32 cellular contexts compared by ENCODE assay signal in genomic region chr6:114297135-114297534, GRCh38. TPM values are rescaled to one million over a fixed set of nuclear protein-coding genes. Genes with fewer than 3 reads are reported as not detected.
DNase-seq lines count a peak whose midpoint lies in the region; ATAC-seq, FAIRE-seq and TF ChIP-seq lines count a peak whose summit lies in the region.
"Had no signal": no experiment of that assay in that cellular context is flagged by ENCODE, and none has a peak within 500 bp of the region (broad histone marks: within the 10 kb centered on the region; RNA-seq: fewer than 3 reads in every experiment).

No MANE protein-coding gene starts in this region.

- no peak overlapping the region for H2AFZ ChIP-seq in HepG2 (ENCODE audit: low read length)
- no peak overlapping the region for H2AFZ ChIP-seq in H9 (ENCODE audit: low read length)

- H2BK120ac ChIP-seq in H9 (ENCODE audit: low read depth, low read length, poor library complexity, severe bottlenecking), result no peak overlapping the region

- POLR2A ChIA-PET in HepG2 (lab: Yijun Ruan, JAX) (no interaction called here), WTC11 (lab: Charles Lee) (no interaction called here)

- BruUV-seq in HepG2 (replicated peaks; lab: Mats Ljungman, UMichigan), result no TSS peak

- H3T11ph ChIP-seq in H9 (ENCODE audit: low read length), result no peak overlapping the region

- H3K27me3 ChIP-seq in HepG2 (ENCODE audit: control insufficient read depth in 1 of 2, insufficient read depth in 2 of 2, low read length in 2 of 2), result no peaks in the 10 kb centered on the region
- H3K27me3 ChIP-seq in right lobe of liver, result peaks cover 0 to 5% of the 10 kb centered on the region in 2 donors
- H3K27me3 ChIP-seq in H9 (ENCODE audit: insufficient read depth, low read length), result no peaks in the 10 kb centered on the region
- no peaks in the 10 kb centered on the region for H3K27me3 ChIP-seq in HAP-1 (ENCODE audit: low read depth)
- H3K27me3 ChIP-seq: BE2C, BLaER1 had no signal

- H2BK5ac ChIP-seq in H9 (ENCODE audit: insufficient read length, low read length), result no peak overlapping the region

- H3K9me3 ChIP-seq in HepG2 (ENCODE audit: low read length) (no peaks in the 10 kb centered on the region), right lobe of liver (no peaks in the 10 kb centered on the region), H9 (ENCODE audit: control insufficient read depth, low read depth, low read length) (no peaks in the 10 kb centered on the region), HAP-1 (no peaks in the 10 kb centered on the region)
- H3K9me3 ChIP-seq: BE2C had no signal

- no peak for TF ChIP-seq RAD21 in HepG2 (CRISPR knock-in tag; IDR thresholded peaks at IDR 0.05)

- H3K27me3 Mint-ChIP-seq in H9 (ENCODE audit: low read depth), result no peaks in the 10 kb centered on the region
- no peaks in the 10 kb centered on the region; the same call in 1 of the 2 replicates for H3K27me3 Mint-ChIP-seq in WTC11 (ENCODE audit: low read depth)
- H3K27me3 Mint-ChIP-seq: CD4-positive, alpha-beta memory T cell; CD4-positive, CD25-positive, alpha-beta regulatory T cell had no signal

- no peak overlapping the region for H3K4ac ChIP-seq in H9 (ENCODE audit: low read depth, low read length)

- H3K4me1 Mint-ChIP-seq in H9 (peaks cover 32 to 47% of the 10 kb centered on the region in 2 experiments), WTC11 (peaks cover 22% of the 10 kb centered on the region)
- H3K4me1 Mint-ChIP-seq: CD14-positive monocyte; CD4-positive, alpha-beta memory T cell; CD4-positive, CD25-positive, alpha-beta regulatory T cell; CD8-positive, alpha-beta memory T cell had no signal

- peaks cover 2% of the 10 kb centered on the region for H3K79me1 ChIP-seq in H9 (ENCODE audit: insufficient read depth, low read depth, low read length, poor library complexity, severe bottlenecking)

- H3K4me1 ChIP-seq in HepG2 (ENCODE audit: insufficient read depth, low read length) (peaks cover 22% of the 10 kb centered on the region), right lobe of liver (peaks cover 0 to 8% (median 0%) of the 10 kb centered on the region in 4 donors), H9 (ENCODE audit: insufficient read depth, low read length) (no peaks in the 10 kb centered on the region; the same call in 1 of the 2 replicates), HAP-1 (no peaks in the 10 kb centered on the region)
- H3K4me1 ChIP-seq: BE2C, BLaER1 had no signal

- TF ChIP-seq POLR2A in HepG2 (IDR thresholded peaks at IDR 0.05; ENCODE audit: insufficient read depth in 1 of 2, low read depth in 2 of 2, low read length in 2 of 2) (no peak), right lobe of liver (IDR thresholded peaks at IDR 0.05) (no peak)

- DNase-seq in HepG2 (ENCODE audit: low spot score) (no peak), right lobe of liver (no peak), H9 (no peak), WTC11 (ENCODE audit: low spot score) (no peak), HAP-1 (ENCODE audit: low spot score in 2 of 2) (no peak), cerebellar cortex (ENCODE audit: low spot score) (no peak)
- DNase-seq: ACHN; BE2C; C1 segment of cervical spinal cord; CD4-positive, alpha-beta memory T cell; CD4-positive, CD25-positive, alpha-beta regulatory T cell; CD8-positive, alpha-beta memory T cell; COR-L47; DMS 273 treated with DMSO at 0.1 percent for 48 hours; DMS153; DMS53; DMS79; DND-41; EL; GDM1 had no signal

- H3K9me3 Mint-ChIP-seq in H9 (peaks cover 0 to 8% of the 10 kb centered on the region in 2 experiments; a peak in 3 of 5 replicates), WTC11 (peaks cover 46% of the 10 kb centered on the region)

- TF ChIP-seq EP300 in HepG2 (IDR thresholded peaks at IDR 0.05; ENCODE audit: low read depth in 2 of 2, low read length in 2 of 2) (no peak), HepG2 (CRISPR knock-in tag; IDR thresholded peaks at IDR 0.05; ENCODE audit: borderline replicate concordance) (no peak)

- no peak overlapping the region for H3K18ac ChIP-seq in H9 (ENCODE audit: insufficient read length, low read depth, low read length)

- no peak overlapping the region for H4K91ac ChIP-seq in H9 (ENCODE audit: insufficient read length, low read depth, low read length)

- in situ Hi-C loops in HepG2 (cut with HindIII; ENCODE audit: extremely low pct_ligation_motif_present, low pct_unique_long_range_greater_than_20kb) (no loop called here), HAP-1 (cut with MboI; ENCODE audit: low sequenced_read_pairs) (no loop called here)

- no peak overlapping the region for H3K56ac ChIP-seq in H9 (ENCODE audit: insufficient read length, low read depth, low read length)

- no peak overlapping the region for H3K14ac ChIP-seq in H9 (ENCODE audit: insufficient read depth, low read length)

- H3K79me2 ChIP-seq in HepG2 (ENCODE audit: insufficient read depth, low read length), result peaks cover 2% of the 10 kb centered on the region
- H3K79me2 ChIP-seq in H9 (ENCODE audit: insufficient read depth, low read length), result no peaks in the 10 kb centered on the region

- H2BK15ac ChIP-seq in H9 (ENCODE audit: low read depth, low read length), result no peak overlapping the region

- intact Hi-C loops in HepG2 (cut with micrococcal nuclease; ENCODE audit: unreplicated experiment), result no loop called here
- intact Hi-C loops in right lobe of liver (cut with DNase I), result no loop called here

- WGBS in HepG2 (ENCODE audit: low lambda C conversion rate), result 96% methylated on average over 6 of the region's 6 CpGs
- WGBS in right lobe of liver (ENCODE audit: insufficient coverage, low coverage, low lambda C conversion rate, missing lambda C conversion rate), result 73% methylated on average over 6 of the region's 6 CpGs
- WGBS in H9 (ENCODE audit: extremely low coverage, insufficient read length, low lambda C conversion rate), result no CpG with 5 or more reads among the region's 6 CpGs

- no peak overlapping the region for H2AK5ac ChIP-seq in H9 (ENCODE audit: insufficient read length, low read length)

- ATAC-seq in HepG2, result no peak
- ATAC-seq in right lobe of liver, result no peak
- peak; percentile 34; the same call in 1 of the 2 replicates for ATAC-seq in WTC11
- ATAC-seq in HG03442 (IDR thresholded peaks at IDR 0.05; ENCODE audit: unreplicated experiment), result no peak
- ATAC-seq: GM12878 had no signal

- H3K36me3 Mint-ChIP-seq in H9 (ENCODE audit: insufficient read depth in 1 of 3, low read depth in 3 of 3) (peaks cover 14 to 32% (median 28%) of the 10 kb centered on the region in 3 experiments), WTC11 (peaks cover 42% of the 10 kb centered on the region)
- H3K36me3 Mint-ChIP-seq: CD14-positive monocyte; CD4-positive, alpha-beta memory T cell; CD4-positive, CD25-positive, alpha-beta regulatory T cell; CD8-positive, alpha-beta memory T cell had no signal

- TF ChIP-seq CTCF in HepG2 (CRISPR knock-in tag; IDR thresholded peaks at IDR 0.05) (no peak), right lobe of liver (IDR thresholded peaks at IDR 0.05) (no peak), H9 (conservative IDR thresholded peaks at IDR 0.05) (no peak), WTC11 (IDR thresholded peaks at IDR 0.05) (no peak)

- no peaks in the 10 kb centered on the region for H4K20me1 ChIP-seq in HepG2 (ENCODE audit: insufficient read depth, low read length)
- no peaks in the 10 kb centered on the region for H4K20me1 ChIP-seq in H9 (ENCODE audit: control insufficient read depth, insufficient read depth, insufficient read length)
- H4K20me1 ChIP-seq: BLaER1 had no signal

- H3K23ac ChIP-seq in H9 (ENCODE audit: insufficient read length, low read depth, low read length), result no peak overlapping the region

- H3K36me3 ChIP-seq in HepG2 (replicated peaks in 1 of 2; ENCODE audit: control insufficient read depth in 1 of 2, insufficient read depth in 2 of 2, low read length in 2 of 2), result no peaks in the 10 kb centered on the region
- no peaks in the 10 kb centered on the region for H3K36me3 ChIP-seq in right lobe of liver
- no peaks in the 10 kb centered on the region for H3K36me3 ChIP-seq in HAP-1 (replicated peaks)
- H3K36me3 ChIP-seq: BLaER1 had no signal

- FAIRE-seq in HepG2 (lab: Jason Lieb, UNC), result no peak
- FAIRE-seq: GM12878, GM12892, GM18507 had no signal

- no peak overlapping the region for H4K5ac ChIP-seq in H9 (ENCODE audit: insufficient read length, low read depth, low read length)

- H3K27ac ChIP-seq in HepG2 (ENCODE audit: extremely low read length, insufficient read depth, low read length) (no peak overlapping the region), right lobe of liver (no peak overlapping the region), H9 (ENCODE audit: insufficient read length, low read depth, low read length) (no peak overlapping the region)
- H3K27ac ChIP-seq: 22Rv1, BLaER1 had no signal

- H4K8ac ChIP-seq in H9 (replicated peaks; ENCODE audit: insufficient read length, low read depth, low read length), result no peak overlapping the region

- H3K27ac Mint-ChIP-seq in H9 (peak overlapping the region; percentile 23 to 79 (median 75); a peak in 6 of 7 replicates), WTC11 (no peak overlapping the region)
- H3K27ac Mint-ChIP-seq: CD14-positive monocyte; CD4-positive, alpha-beta memory T cell; CD4-positive, CD25-positive, alpha-beta regulatory T cell; CD8-positive, alpha-beta memory T cell had no signal

- H2BK20ac ChIP-seq in H9 (ENCODE audit: low read depth, low read length, poor library complexity, severe bottlenecking), result no peak overlapping the region

- H3K9ac ChIP-seq in HepG2 (ENCODE audit: insufficient read depth, low read depth, low read length), result no peak overlapping the region
- no peak overlapping the region for H3K9ac ChIP-seq in H9 (ENCODE audit: extremely low read depth, insufficient read length, low read length)
- H3K9ac ChIP-seq: BLaER1 had no signal

- H3K4me3 Mint-ChIP-seq in H9, result no peak overlapping the region
- no peak overlapping the region for H3K4me3 Mint-ChIP-seq in WTC11
- H3K4me3 Mint-ChIP-seq: CD14-positive monocyte; CD4-positive, alpha-beta memory T cell; CD4-positive, CD25-positive, alpha-beta regulatory T cell had no signal

- H3K4me3 ChIP-seq in HepG2 (replicated peaks in 1 of 3; ENCODE audit: insufficient read depth in 1 of 3, low read depth in 2 of 3, low read length in 3 of 3) (no peak overlapping the region), right lobe of liver (no peak overlapping the region), HAP-1 (no peak overlapping the region)
- H3K4me3 ChIP-seq: BLaER1, GM12878 had no signal

- no peaks in the 10 kb centered on the region for H3K23me2 ChIP-seq in H9 (ENCODE audit: insufficient read length, low read depth, low read length, poor library complexity, severe bottlenecking)

- H3K4me2 ChIP-seq in HepG2 (ENCODE audit: low read depth, low read length) (no peak overlapping the region), H9 (ENCODE audit: insufficient read depth, insufficient read length, low read length) (no peak overlapping the region)
- H3K4me2 ChIP-seq: BLaER1 had no signal

- CTCF ChIA-PET in HepG2 (lab: Yijun Ruan, JAX; ENCODE audit: low intra/inter-chr PET ratio, low total read pairs) (no interaction called here), WTC11 (lab: Charles Lee) (interaction anchor here (0.6 to 1.5 kb wide), 2 partner anchors 13 to 189 kb away, joined by 3 to 4 read pairs; no protein-coding TSS in a partner anchor)

- H2BK12ac ChIP-seq in H9 (ENCODE audit: insufficient read length, low read depth, low read length), result no peak overlapping the region

RNA-seq across cellular contexts. Expression of gene HS3ST5, which starts 45.7 kb away (rescaled TPM):
- total RNA-seq in HepG2 (2016; rRNA removed; fragmentation: Illumina TruSeq; extraction: Trizol) (1.0 and 1.1 TPM in 2 replicates), right lobe of liver (not detected), H9 (2021) (11.6 and 14.4 TPM in 2 replicates), WTC11 (2021) (8.1 to 8.7 TPM (median 8.6 TPM) in 3 replicates)
- 0.79 and 1.8 TPM in 2 replicates for total RNA-seq in HepG2 (2016; cell fraction: cytosol; rRNA removed; fragmentation: Illumina TruSeq; extraction: Trizol; ENCODE audit: low read depth)
- total RNA-seq in HepG2 (2016; cell fraction: insoluble cytoplasmic fraction; rRNA removed; fragmentation: Illumina TruSeq; extraction: Trizol), result 0.89 and 1.3 TPM in 2 replicates
- total RNA-seq in HepG2 (2016; cell fraction: membrane; rRNA removed; fragmentation: Illumina TruSeq; extraction: Trizol), result 0.55 and 0.90 TPM in 2 replicates
- total RNA-seq in HepG2 (2016; cell fraction: nucleus; rRNA removed; fragmentation: Illumina TruSeq; extraction: Trizol), result 2.0 TPM in 2 replicates
- polyA plus RNA-seq in HepG2 (2011; rRNA removed), result 1.2 and 1.6 TPM in 2 replicates
- 0.86 and 0.96 TPM in 2 replicates for polyA plus RNA-seq in HepG2 (2011; cell fraction: cytosol; rRNA removed)
- polyA plus RNA-seq in HepG2 (2011; cell fraction: nucleus; rRNA removed), result 2.2 and 3.3 TPM in 2 replicates
- polyA plus RNA-seq in HepG2 (2012), result 4.4 and 4.6 TPM in 2 replicates
- 0.11 and 0.22 TPM in 2 replicates for polyA plus RNA-seq in HepG2 (2016; cell fraction: cytosol; fragmentation: Illumina TruSeq; extraction: Trizol; ENCODE audit: low read depth)
- polyA plus RNA-seq in HepG2 (2016; cell fraction: insoluble cytoplasmic fraction; fragmentation: Illumina TruSeq; extraction: Trizol; ENCODE audit: low read depth), result 0.84 and 1.1 TPM in 2 replicates
- polyA plus RNA-seq in HepG2 (2016; cell fraction: membrane; fragmentation: Illumina TruSeq; extraction: Trizol; ENCODE audit: low read depth), result 0.43 and 0.50 TPM in 2 replicates
- polyA plus RNA-seq in HepG2 (2016; cell fraction: nucleus; fragmentation: Illumina TruSeq; extraction: Trizol; ENCODE audit: insufficient read depth, low read depth), result 1.6 and 2.8 TPM in 2 replicates
- 3.8 TPM in 1 of 2 replicates, not detected in the other for polyA minus RNA-seq in HepG2 (2011; rRNA and poly(A)+ RNA removed; ENCODE audit: low replicate concordance)
- polyA minus RNA-seq in HepG2 (2011; cell fraction: cytosol; rRNA and poly(A)+ RNA removed), result 2.2 and 2.8 TPM in 2 replicates
- 24.7 and 25.9 TPM in 2 replicates for polyA minus RNA-seq in HepG2 (2011; cell fraction: nucleus; rRNA and poly(A)+ RNA removed)
- total RNA-seq: A172; A673; CD4-positive, alpha-beta memory T cell; CD4-positive, CD25-positive, alpha-beta regulatory T cell; CD8-positive, alpha-beta memory T cell; Daoy; G401; GM12878 had no signal
- polyA plus RNA-seq: AG04450; CD14-positive monocyte; CD4-positive, alpha-beta memory T cell; CD4-positive, CD25-positive, alpha-beta regulatory T cell; CD8-positive, alpha-beta memory T cell had no signal
